Comparison of ENCODE assay signal across 1 cellular context in the genomic region with DNA sequence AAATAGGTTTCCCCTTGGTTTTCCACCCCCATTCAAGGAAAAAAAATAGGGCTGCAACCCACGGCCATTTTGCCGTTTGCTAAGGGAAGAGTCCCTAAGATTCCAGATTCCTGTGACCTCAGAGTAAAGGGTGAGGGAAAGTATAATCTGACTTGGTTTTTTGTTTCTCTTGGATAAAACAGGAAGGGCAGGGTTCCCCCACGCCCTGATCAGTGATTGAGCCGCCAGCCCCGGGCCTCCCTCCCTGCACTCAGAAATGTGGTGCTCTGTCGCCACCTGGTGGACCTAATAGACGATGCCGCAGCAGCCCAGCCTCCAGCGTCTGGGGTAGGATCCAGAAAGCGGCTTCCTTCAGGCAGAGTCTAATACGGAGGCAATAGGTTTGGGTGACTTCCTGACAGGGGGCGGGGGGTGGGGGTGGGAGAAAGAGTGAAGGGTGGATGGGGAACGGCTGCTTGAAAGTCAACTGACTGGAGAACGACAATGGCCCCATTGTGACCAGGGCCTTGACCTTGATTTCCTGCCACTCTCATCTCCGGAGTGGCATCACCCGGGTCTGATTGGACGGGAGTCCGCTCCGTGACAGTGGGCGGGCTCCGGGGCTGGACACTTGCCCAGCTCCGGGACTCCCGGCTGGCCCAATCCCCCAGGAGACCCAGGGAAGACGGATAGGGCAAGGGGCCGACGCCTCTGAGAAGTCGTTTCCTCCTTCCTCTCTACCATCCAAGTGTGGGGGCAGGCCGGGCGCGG.
TF ChIP-seq lines count a peak whose summit lies in the region.

No MANE protein-coding gene starts in this region.

TF ChIP-seq in H1, 55 proteins besides CTCF, POLR2A, EP300 and RAD21:
- TF ChIP-seq SP1 (IDR thresholded peaks at IDR 0.05; ENCODE audit: low read depth, low read length) (no peak), NRF1 (IDR thresholded peaks at IDR 0.05; ENCODE audit: low read depth, low read length) (no peak), TAF1 (IDR thresholded peaks at IDR 0.05; ENCODE audit: low read depth, low read length) (no peak), BACH1 (IDR thresholded peaks at IDR 0.05; ENCODE audit: low read length) (no peak), CBX8 (IDR thresholded peaks at IDR 0.05; ENCODE audit: borderline replicate concordance, low read depth, low read length) (no peak), SIN3A (conservative IDR thresholded peaks at IDR 0.05 in 1 of 2, IDR thresholded peaks at IDR 0.05 in 1 of 2; ENCODE audit: low read depth in 1 of 2, low read length in 2 of 2) (peak in 1 of 2 experiments; percentile 66; a peak in 1 of 4 replicates), POLR2AphosphoS5 (IDR thresholded peaks at IDR 0.05; ENCODE audit: low read depth, low read length) (no peak), JUN (IDR thresholded peaks at IDR 0.05; ENCODE audit: low read depth, low read length) (no peak), ASH2L (IDR thresholded peaks at IDR 0.05; ENCODE audit: low read length) (no peak), KDM4A (IDR thresholded peaks at IDR 0.05; ENCODE audit: low read depth, low read length, severe bottlenecking) (peak; percentile 37), GTF2F1 (IDR thresholded peaks at IDR 0.05; ENCODE audit: borderline replicate concordance, low read depth, low read length) (no peak), EGR1 (IDR thresholded peaks at IDR 0.05; ENCODE audit: borderline replicate concordance, low read depth, low read length) (no peak), HDAC2 (IDR thresholded peaks at IDR 0.05; ENCODE audit: borderline replicate concordance in 1 of 2, low read depth in 2 of 2, low read length in 2 of 2) (no peak), CREB1 (IDR thresholded peaks at IDR 0.05) (0 out of 2 replicates have a peak, but pooled peaks have one; percentile 39), POU5F1 (IDR thresholded peaks at IDR 0.05; ENCODE audit: low read depth, low read length) (no peak), JUND (IDR thresholded peaks at IDR 0.05; ENCODE audit: low read length) (peak; percentile 57; the same call in 1 of the 2 replicates), SIRT6 (IDR thresholded peaks at IDR 0.05; ENCODE audit: low read length) (no peak), PHF8 (conservative IDR thresholded peaks at IDR 0.05; ENCODE audit: low read depth, low read length) (no peak)
- TF ChIP-seq, protein P1, sequence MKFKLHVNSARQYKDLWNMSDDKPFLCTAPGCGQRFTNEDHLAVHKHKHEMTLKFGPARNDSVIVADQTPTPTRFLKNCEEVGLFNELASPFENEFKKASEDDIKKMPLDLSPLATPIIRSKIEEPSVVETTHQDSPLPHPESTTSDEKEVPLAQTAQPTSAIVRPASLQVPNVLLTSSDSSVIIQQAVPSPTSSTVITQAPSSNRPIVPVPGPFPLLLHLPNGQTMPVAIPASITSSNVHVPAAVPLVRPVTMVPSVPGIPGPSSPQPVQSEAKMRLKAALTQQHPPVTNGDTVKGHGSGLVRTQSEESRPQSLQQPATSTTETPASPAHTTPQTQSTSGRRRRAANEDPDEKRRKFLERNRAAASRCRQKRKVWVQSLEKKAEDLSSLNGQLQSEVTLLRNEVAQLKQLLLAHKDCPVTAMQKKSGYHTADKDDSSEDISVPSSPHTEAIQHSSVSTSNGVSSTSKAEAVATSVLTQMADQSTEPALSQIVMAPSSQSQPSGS (IDR thresholded peaks at IDR 0.05; ENCODE audit: low read length) = no peak
